In the genomic region with DNA sequence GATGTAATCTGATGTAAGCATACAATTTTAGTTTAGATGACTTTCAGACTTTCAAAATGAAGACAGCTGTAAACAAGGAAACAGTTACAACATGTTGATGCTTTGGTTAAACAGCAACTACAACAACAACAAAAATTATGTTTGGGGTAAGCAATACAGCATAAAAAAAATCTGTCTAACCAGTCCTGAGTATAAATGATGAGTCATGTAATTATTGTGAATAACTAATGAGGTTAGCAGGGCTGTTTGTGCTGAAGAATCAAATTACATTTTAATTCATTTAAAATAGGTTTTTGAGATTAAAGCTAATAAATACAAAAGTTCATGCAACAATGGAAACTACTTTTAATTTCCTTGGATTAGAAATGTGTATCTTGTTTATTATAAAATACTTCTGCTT, we compare ENCODE assay signal across 31 cellular contexts.
"Had no signal": no experiment of that assay in that cellular context is flagged by ENCODE, and none has a peak within 500 bp of the region (broad histone marks: within the 10 kb centered on the region; RNA-seq: fewer than 3 reads in every experiment).

No MANE protein-coding gene starts in this region.

- H3K4me2 ChIP-seq: neural progenitor cell, smooth muscle cell had no signal

- H3K27me3 Mint-ChIP-seq: progenitor cell of endocrine pancreas; stimulated activated memory B cell treated with anti-CD40 and anti-IgM and Interleukin-4, amounts not matched to agents 10 μg/mL and 1 μg/mL and 100 μg/mL, for 72 hours; stimulated activated naive CD8-positive, alpha-beta T cell treated with anti-CD3 and anti-CD28 coated beads, Interleukin-15, amount 100 ng/mL, for 72 hours; type B pancreatic cell had no signal

- H3K27ac ChIP-seq: neural progenitor cell, ovary, parathyroid adenoma, psoas muscle, skin epidermis, spleen, suprapubic skin, testis, tibial artery, transverse colon, upper lobe of right lung, uterus had no signal

- DNase-seq: natural killer cell; occipital lobe; ovary; posterior cingulate gyrus; psoas muscle; right cardiac atrium; spleen; stimulated activated CD4-positive, alpha-beta T cell treated with anti-CD3 and anti-CD28 coated beads, Interleukin-12 subunit alpha, Interleukin-12 subunit beta, amount 100 ng/mL, for 4 hours; stimulated activated CD4-positive, alpha-beta T cell treated with anti-CD3 and anti-CD28 coated beads, Interleukin-1b, Interleukin-23, amount 100 ng/mL, for 48 hours; stimulated activated CD4-positive, alpha-beta T cell treated with anti-CD3 and anti-CD28 coated beads, Interleukin-4, amount 100 ng/mL, for 1 hour; stimulated activated CD4-positive, alpha-beta T cell treated with anti-CD3 and anti-CD28 coated beads, Interleukin-4, amount 100 ng/mL, for 4 hours; stimulated activated CD8-positive, alpha-beta memory T cell treated with anti-CD3 and anti-CD28 coated beads, Interleukin-4, amount 100 ng/mL, for 48 hours; stimulated activated naive CD4-positive, alpha-beta T cell; stimulated activated naive CD8-positive, alpha-beta T cell treated with anti-CD3 and anti-CD28 coated beads, Interleukin-15, amount 100 ng/mL, for 72 hours; stimulated activated naive CD8-positive, alpha-beta T cell treated with anti-CD3 and anti-CD28 coated beads, Interleukin-15, Interleukin-2, amounts not matched to agents 100 U/mL and 50 U/mL, for 24 hours; substantia nigra; testis; tibial artery; transverse colon; upper lobe of right lung; uterus had no signal

- H3K79me2 ChIP-seq: parathyroid adenoma had no signal

- H3K27ac Mint-ChIP-seq: natural killer cell; nephron; neural progenitor cell; progenitor cell of endocrine pancreas; stimulated activated memory B cell treated with anti-CD40 and anti-IgM and Interleukin-4, amounts not matched to agents 10 μg/mL and 1 μg/mL and 100 μg/mL, for 72 hours; stimulated activated naive CD8-positive, alpha-beta T cell treated with anti-CD3 and anti-CD28 coated beads, Interleukin-15, amount 100 ng/mL, for 72 hours; type B pancreatic cell had no signal

- H3K4me3 ChIP-seq: neural progenitor cell, ovary, psoas muscle, skin epidermis, smooth muscle cell, spleen, suprapubic skin, testis, tibial artery, transverse colon, upper lobe of right lung, uterus had no signal

- H3K4me1 Mint-ChIP-seq: natural killer cell; nephron; neural progenitor cell; stimulated activated memory B cell treated with anti-CD40 and anti-IgM and Interleukin-4, amounts not matched to agents 10 μg/mL and 1 μg/mL and 100 μg/mL, for 72 hours; stimulated activated naive CD8-positive, alpha-beta T cell treated with anti-CD3 and anti-CD28 coated beads, Interleukin-15, amount 100 ng/mL, for 72 hours had no signal

- H3K36me3 ChIP-seq: neural progenitor cell, ovary, spleen, suprapubic skin, tibial artery, transverse colon, upper lobe of right lung, uterus had no signal

- H3K9ac ChIP-seq: neural progenitor cell, parathyroid adenoma had no signal

- H3K4me1 ChIP-seq: neural progenitor cell, parathyroid adenoma, psoas muscle, spleen, suprapubic skin, testis, tibial artery, transverse colon, upper lobe of right lung, uterus had no signal

- H3K27me3 ChIP-seq: neural progenitor cell, ovary, spleen, suprapubic skin, testis, tibial artery, transverse colon, upper lobe of right lung, uterus had no signal

- H3K4me3 Mint-ChIP-seq: natural killer cell; nephron; neural progenitor cell; stimulated activated memory B cell treated with anti-CD40 and anti-IgM and Interleukin-4, amounts not matched to agents 10 μg/mL and 1 μg/mL and 100 μg/mL, for 72 hours; stimulated activated naive CD8-positive, alpha-beta T cell treated with anti-CD3 and anti-CD28 coated beads, Interleukin-15, amount 100 ng/mL, for 72 hours; type B pancreatic cell had no signal

- H3K36me3 Mint-ChIP-seq: natural killer cell; neural progenitor cell; stimulated activated memory B cell treated with anti-CD40 and anti-IgM and Interleukin-4, amounts not matched to agents 10 μg/mL and 1 μg/mL and 100 μg/mL, for 72 hours; type B pancreatic cell had no signal

- ATAC-seq: natural killer cell; psoas muscle; right cardiac atrium; sciatic nerve; stimulated activated memory B cell treated with anti-CD40 and anti-IgM and Interleukin-4, amounts not matched to agents 10 μg/mL and 1 μg/mL and 100 μg/mL, for 72 hours; stimulated activated naive CD8-positive, alpha-beta T cell treated with anti-CD3 and anti-CD28 coated beads, Interleukin-15, amount 100 ng/mL, for 72 hours; stimulated activated naive CD8-positive, alpha-beta T cell treated with anti-CD3 and anti-CD28 coated beads, Interleukin-15, Interleukin-2, amounts not matched to agents 100 U/mL and 50 U/mL, for 24 hours; upper lobe of right lung had no signal

- H3K9me3 Mint-ChIP-seq: nephron, neural progenitor cell, type B pancreatic cell had no signal

- H2AFZ ChIP-seq: neural progenitor cell, parathyroid adenoma had no signal

- H3K9me3 ChIP-seq: ovary, psoas muscle, suprapubic skin, testis, tibial artery, transverse colon, upper lobe of right lung, uterus had no signal
